In the genomic region with DNA sequence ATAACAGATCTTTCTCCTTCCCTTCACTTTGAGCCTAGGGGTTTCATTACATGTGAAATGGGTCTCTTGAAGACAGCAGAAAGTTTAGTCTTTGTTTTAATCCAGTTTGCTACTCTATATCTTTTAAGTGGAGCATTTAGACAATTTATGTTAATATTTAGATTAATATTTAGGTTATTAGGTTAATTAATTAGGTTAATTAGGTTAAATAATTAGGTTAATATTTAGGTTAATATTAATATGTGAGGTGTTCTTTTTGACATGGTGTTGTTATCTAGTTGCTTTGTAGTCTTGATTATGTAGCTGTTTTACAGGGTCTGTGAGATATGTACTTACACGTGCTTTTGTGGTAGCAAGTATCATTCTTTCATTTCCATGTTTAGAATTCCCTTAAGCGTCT, we compare ENCODE assay signal across 34 cellular contexts.
DNase-seq lines count a peak whose midpoint lies in the region; ATAC-seq, FAIRE-seq and TF ChIP-seq lines count a peak whose summit lies in the region.
"Had no signal": no experiment of that assay in that cellular context is flagged by ENCODE, and none has a peak within 500 bp of the region (broad histone marks: within the 10 kb centered on the region; RNA-seq: fewer than 3 reads in every experiment).

No MANE protein-coding gene starts in this region.

- H2BK5ac ChIP-seq in mesenchymal stem cell (ENCODE audit: low read depth, low read length, poor library complexity, severe bottlenecking) = no peak overlapping the region

- TF ChIP-seq POLR2A in K562 (conservative IDR thresholded peaks at IDR 0.05) = no peak

- H3K18ac ChIP-seq in mesenchymal stem cell (ENCODE audit: low read depth in 1 of 2, low read length in 2 of 2) = no peak overlapping the region

- H3K4ac ChIP-seq in mesenchymal stem cell (ENCODE audit: low read depth in 1 of 2, low read length in 2 of 2) = no peak overlapping the region

- no peaks in the 10 kb centered on the region for H3K36me3 ChIP-seq in K562 (ENCODE audit: control insufficient read depth, insufficient read depth, low read length)
- H3K36me3 ChIP-seq in mesenchymal stem cell (ENCODE audit: control insufficient read depth in 1 of 2, insufficient read depth in 2 of 2, low read depth in 1 of 2, low read length in 2 of 2) = no peaks in the 10 kb centered on the region
- H3K36me3 ChIP-seq: BE2C, BLaER1 had no signal

- TF ChIP-seq CTCF in WTC11 (IDR thresholded peaks at IDR 0.05) (no peak), K562 (IDR thresholded peaks at IDR 0.05 in 2 of 3, conservative IDR thresholded peaks at IDR 0.05 in 1 of 3; ENCODE audit: insufficient read depth in 2 of 3, low read depth in 1 of 3, low read length in 3 of 3) (no peak)

- no peak overlapping the region for H3K27ac Mint-ChIP-seq in WTC11
- H3K27ac Mint-ChIP-seq: B cell; CD14-positive monocyte; CD4-positive, alpha-beta memory T cell; CD4-positive, alpha-beta T cell; CD4-positive, CD25-positive, alpha-beta regulatory T cell; CD8-positive, alpha-beta memory T cell; CD8-positive, alpha-beta T cell had no signal

- H3K27ac ChIP-seq in K562 (ENCODE audit: extremely low read depth, low read depth, low read length) (no peak overlapping the region), mesenchymal stem cell (ENCODE audit: low read length, poor library complexity, severe bottlenecking) (no peak overlapping the region)
- H3K27ac ChIP-seq: 22Rv1; A549; BLaER1; BLaER1 treated with 17β-estradiol and CSF1 and Interleukin-3, amounts not matched to agents 10 nM and 100 nM; C4-2B had no signal

- FAIRE-seq in A204.1 (lab: Jason Lieb, UNC) (peak; percentile 19), K562 (lab: Jason Lieb, UNC) (no peak), RCC 7860 (lab: Jason Lieb, UNC) (no peak)
- FAIRE-seq: A549, D721Med had no signal

- H3K14ac ChIP-seq in mesenchymal stem cell (ENCODE audit: low read length in 2 of 2) = no peak overlapping the region

- no peak for DNase-seq in WTC11 (ENCODE audit: low spot score)
- no peak for DNase-seq in K562 (ENCODE audit: extremely low read depth in 1 of 4, low spot score in 3 of 4)
- DNase-seq in RCC 7860 (ENCODE audit: low spot score) = no peak
- DNase-seq in mesenchymal stem cell = no peak
- no peak for DNase-seq in HuH-7.5 (ENCODE audit: low spot score)
- DNase-seq: 8988T; ACHN; AML-193; BE2C; C1 segment of cervical spinal cord; Caco-2; Calu3; CD4-positive, alpha-beta memory T cell; CD4-positive, alpha-beta T cell; CD4-positive, CD25-positive, alpha-beta regulatory T cell; CD8-positive, alpha-beta memory T cell; CD8-positive, alpha-beta T cell; COR-L47; DMS 273 treated with DMSO at 0.1 percent for 48 hours; DMS153; DMS53; DMS79; DMS79 treated with DMSO at 0.1 percent for 48 hours; DND-41; EL had no signal

- no peak overlapping the region for H4K91ac ChIP-seq in mesenchymal stem cell (ENCODE audit: low read length)

- H4K20me1 ChIP-seq in K562 (replicated peaks; ENCODE audit: control insufficient read depth, insufficient read depth, low read length) = no peaks in the 10 kb centered on the region
- H4K20me1 ChIP-seq: BLaER1; BLaER1 treated with 17β-estradiol and CSF1 and Interleukin-3, amounts not matched to agents 10 nM and 100 nM had no signal

- H3K9me1 ChIP-seq in K562 (ENCODE audit: control insufficient read depth, insufficient read depth, low read length) = no peaks in the 10 kb centered on the region

- no peaks in the 10 kb centered on the region for H3K79me1 ChIP-seq in mesenchymal stem cell (replicated peaks; ENCODE audit: low read length, poor library complexity, severe bottlenecking)

- H2AFZ ChIP-seq in K562 (ENCODE audit: low read depth, low read length) (no peak overlapping the region), mesenchymal stem cell (ENCODE audit: low read depth, low read length) (no peak overlapping the region)

- CTCF ChIA-PET in WTC11 (lab: Charles Lee) = no interaction called here
- CTCF ChIA-PET in K562 (lab: Yijun Ruan, JAX; ENCODE audit: low intra/inter-chr PET ratio) = no interaction called here

- no peaks in the 10 kb centered on the region for H3K27me3 ChIP-seq in K562 (ENCODE audit: control insufficient read depth in 2 of 2, insufficient read depth in 2 of 2, low read length in 2 of 2)
- no peaks in the 10 kb centered on the region for H3K27me3 ChIP-seq in mesenchymal stem cell (ENCODE audit: control insufficient read depth in 1 of 2, insufficient read depth in 1 of 2, low read length in 2 of 2)
- H3K27me3 ChIP-seq: BE2C; BLaER1; BLaER1 treated with 17β-estradiol and CSF1 and Interleukin-3, amounts not matched to agents 10 nM and 100 nM had no signal

- H3K79me2 ChIP-seq in K562 (ENCODE audit: control insufficient read depth, insufficient read depth, low read length) = no peaks in the 10 kb centered on the region

- H3K9me3 ChIP-seq in K562 (replicated peaks; ENCODE audit: control insufficient read depth, insufficient read depth, low read depth, low read length) (no peaks in the 10 kb centered on the region), mesenchymal stem cell (ENCODE audit: control insufficient read depth, low read length) (peaks cover 41% of the 10 kb centered on the region)
- H3K9me3 ChIP-seq: A549, BE2C, Caco-2 had no signal

- H3K4me3 ChIP-seq in K562 (no peak overlapping the region), mesenchymal stem cell (ENCODE audit: insufficient read depth in 1 of 2, low read depth in 1 of 2, low read length in 2 of 2) (no peak overlapping the region)
- H3K4me3 ChIP-seq: A549; BLaER1; BLaER1 treated with 17β-estradiol and CSF1 and Interleukin-3, amounts not matched to agents 10 nM and 100 nM had no signal

- H3K36me3 Mint-ChIP-seq in WTC11 = peaks cover 68% of the 10 kb centered on the region
- H3K36me3 Mint-ChIP-seq: CD14-positive monocyte; CD4-positive, alpha-beta memory T cell; CD4-positive, CD25-positive, alpha-beta regulatory T cell; CD8-positive, alpha-beta memory T cell; CD8-positive, alpha-beta T cell had no signal

- in situ Hi-C loops in K562 (cut with MboI) = no loop called here

- H3K9ac ChIP-seq in K562 (ENCODE audit: insufficient read depth in 1 of 2, low read depth in 2 of 2, low read length in 2 of 2) = no peak overlapping the region
- H3K9ac ChIP-seq in mesenchymal stem cell (ENCODE audit: low read length) = no peak overlapping the region
- H3K9ac ChIP-seq: BLaER1; BLaER1 treated with 17β-estradiol and CSF1 and Interleukin-3, amounts not matched to agents 10 nM and 100 nM had no signal

- no peak overlapping the region for H2BK12ac ChIP-seq in mesenchymal stem cell (ENCODE audit: low read length in 2 of 2)

- H3K4me1 ChIP-seq in K562 (replicated peaks in 1 of 2; ENCODE audit: control insufficient read depth in 2 of 2, insufficient read depth in 2 of 2, low read length in 2 of 2) (no peaks in the 10 kb centered on the region), mesenchymal stem cell (ENCODE audit: control insufficient read depth, insufficient read depth, low read depth, low read length) (no peaks in the 10 kb centered on the region)
- H3K4me1 ChIP-seq: A549; BE2C; BLaER1; BLaER1 treated with 17β-estradiol and CSF1 and Interleukin-3, amounts not matched to agents 10 nM and 100 nM; Caco-2 had no signal

- BruUV-seq in K562 (replicated peaks; lab: Mats Ljungman, UMichigan) = no TSS peak

- H2AK5ac ChIP-seq in mesenchymal stem cell (ENCODE audit: low read length, severe bottlenecking) = no peak overlapping the region

- no peak overlapping the region for H2BK120ac ChIP-seq in mesenchymal stem cell (ENCODE audit: low read depth, low read length)

- WGBS in K562 (ENCODE audit: insufficient coverage, low coverage, missing lambda C conversion rate) = 3% methylated on average over 2 of the region's 2 CpGs
- WGBS in mesenchymal stem cell = 92% methylated on average over 2 of the region's 2 CpGs

- no peak overlapping the region for H4K8ac ChIP-seq in mesenchymal stem cell (ENCODE audit: low read length)

- H3K4me1 Mint-ChIP-seq in WTC11 = 0 out of 2 replicates have a peak, but pooled peaks cover 3% of the 10 kb centered on the region
- H3K4me1 Mint-ChIP-seq: B cell; CD14-positive monocyte; CD4-positive, alpha-beta memory T cell; CD4-positive, CD25-positive, alpha-beta regulatory T cell; CD8-positive, alpha-beta memory T cell had no signal

- H3K23ac ChIP-seq in mesenchymal stem cell (ENCODE audit: low read length in 2 of 2) = no peak overlapping the region

- ATAC-seq in WTC11 (no peak), K562 (no peak)
- ATAC-seq: A549; CD8-positive, alpha-beta T cell had no signal

- peaks cover 75% of the 10 kb centered on the region for H3K9me3 Mint-ChIP-seq in WTC11

- no peak for TF ChIP-seq RAD21 in K562 (CRISPR knock-in tag; conservative IDR thresholded peaks at IDR 0.05 in 1 of 2, IDR thresholded peaks at IDR 0.05 in 1 of 2)

- no peak overlapping the region for H3K4me3 Mint-ChIP-seq in WTC11
- H3K4me3 Mint-ChIP-seq: B cell; CD14-positive monocyte; CD4-positive, alpha-beta memory T cell; CD4-positive, alpha-beta T cell; CD4-positive, CD25-positive, alpha-beta regulatory T cell; CD8-positive, alpha-beta memory T cell; CD8-positive, alpha-beta T cell had no signal

- H3K4me2 ChIP-seq in K562 (ENCODE audit: insufficient read depth, low read length) = no peak overlapping the region
- H3K4me2 ChIP-seq in mesenchymal stem cell (ENCODE audit: low read length, poor library complexity, severe bottlenecking) = no peak overlapping the region
- H3K4me2 ChIP-seq: A549; BLaER1; BLaER1 treated with 17β-estradiol and CSF1 and Interleukin-3, amounts not matched to agents 10 nM and 100 nM had no signal

- H2BK15ac ChIP-seq in mesenchymal stem cell (ENCODE audit: low read depth, poor library complexity, severe bottlenecking) = no peak overlapping the region

- H3K27me3 Mint-ChIP-seq in WTC11 (ENCODE audit: low read depth) = no peaks in the 10 kb centered on the region; the same call in 1 of the 2 replicates
- H3K27me3 Mint-ChIP-seq: CD4-positive, CD25-positive, alpha-beta regulatory T cell had no signal

- intact Hi-C loops in K562 (cut with micrococcal nuclease) = no loop called here

- POLR2A ChIA-PET in WTC11 (lab: Charles Lee) (no interaction called here), K562 (lab: Yijun Ruan, JAX) (no interaction called here)

- no peak for TF ChIP-seq EP300 in K562 (IDR thresholded peaks at IDR 0.05; ENCODE audit: low read length)

TF ChIP-seq in K562, 482 proteins besides CTCF, POLR2A, EP300 and RAD21:
- TF ChIP-seq MEF2D (tag; conservative IDR thresholded peaks at IDR 0.05; ENCODE audit: low read depth) (no peak), DACH1 (IDR thresholded peaks at IDR 0.05; ENCODE audit: partially characterized antibody) (peak; percentile 74)
